26 cellular contexts compared by ENCODE assay signal in the genomic region with DNA sequence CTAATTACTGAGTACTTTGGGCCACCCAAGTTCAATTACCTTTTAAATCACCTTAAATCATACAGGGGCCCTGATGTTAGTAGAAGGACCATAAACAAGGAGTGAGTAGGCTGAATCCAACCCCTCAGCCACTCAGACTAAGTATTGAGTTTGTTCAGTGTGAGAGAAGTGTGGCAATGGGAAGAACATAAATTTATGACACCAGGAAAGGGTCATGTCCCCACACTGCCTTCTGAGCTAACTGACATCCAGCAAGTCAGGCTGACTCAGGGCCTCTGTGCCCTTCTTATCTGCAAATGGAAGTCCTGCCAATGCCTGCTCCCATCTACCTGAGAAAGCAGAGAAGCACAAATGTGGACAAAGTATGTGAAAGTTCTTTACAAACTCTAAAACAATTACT. TPM values are rescaled to one million over a fixed set of nuclear protein-coding genes. Genes with fewer than 3 reads are reported as not detected.
DNase-seq lines count a peak whose midpoint lies in the region; ATAC-seq, FAIRE-seq and TF ChIP-seq lines count a peak whose summit lies in the region.
"Had no signal": no experiment of that assay in that cellular context is flagged by ENCODE, and none has a peak within 500 bp of the region (broad histone marks: within the 10 kb centered on the region; RNA-seq: fewer than 3 reads in every experiment).

No MANE protein-coding gene starts in this region.

- no peaks in the 10 kb centered on the region for H3K27me3 Mint-ChIP-seq in astrocyte (ENCODE audit: low read depth, unreplicated experiment)
- H3K27me3 Mint-ChIP-seq in CD4-positive, alpha-beta T cell, result no peaks in the 10 kb centered on the region
- no peaks in the 10 kb centered on the region for H3K27me3 Mint-ChIP-seq in effector memory CD8-positive, alpha-beta T cell
- H3K27me3 Mint-ChIP-seq: memory B cell; naive B cell; stimulated activated memory B cell treated with anti-CD40 and anti-IgM and Interleukin-4, amounts not matched to agents 10 μg/mL and 1 μg/mL and 100 μg/mL, for 72 hours; T-helper 17 cell had no signal

- no peaks in the 10 kb centered on the region for H3K4me1 ChIP-seq in astrocyte (ENCODE audit: insufficient read depth, low read length)
- peaks cover 0 to 32% (median 16%) of the 10 kb centered on the region in 3 donors for H3K4me1 ChIP-seq in pancreas

- H3K27ac Mint-ChIP-seq in astrocyte (ENCODE audit: unreplicated experiment), result peak overlapping the region; percentile 84
- no peak overlapping the region for H3K27ac Mint-ChIP-seq in CD4-positive, alpha-beta T cell
- H3K27ac Mint-ChIP-seq in effector memory CD8-positive, alpha-beta T cell, result no peak overlapping the region
- H3K27ac Mint-ChIP-seq: CD8-positive, alpha-beta T cell; memory B cell; stimulated activated memory B cell treated with anti-CD40 and anti-IgM and Interleukin-4, amounts not matched to agents 10 μg/mL and 1 μg/mL and 100 μg/mL, for 72 hours; T-helper 17 cell had no signal

- CTCF ChIA-PET in CD4-positive, alpha-beta T cell (lab: Charles Lee), result no interaction called here

- POLR2A ChIA-PET in CD4-positive, alpha-beta T cell (lab: Charles Lee), result no interaction called here

- peak in 3 of 4 donors; percentile 25 to 61 (median 51) for ATAC-seq in pancreas
- no peak for ATAC-seq in CD4-positive, alpha-beta T cell (ENCODE audit: poor library complexity)
- no peak for ATAC-seq in effector memory CD8-positive, alpha-beta T cell (replicated peaks)
- ATAC-seq in HG03025 (IDR thresholded peaks at IDR 0.05; ENCODE audit: low FRiP score, unreplicated experiment), result no peak
- ATAC-seq: CD8-positive, alpha-beta T cell; stimulated activated memory B cell treated with anti-CD40 and anti-IgM and Interleukin-4, amounts not matched to agents 10 μg/mL and 1 μg/mL and 100 μg/mL, for 72 hours; T-helper 17 cell had no signal

- TF ChIP-seq CTCF in NB4 (IDR thresholded peaks at IDR 0.05; ENCODE audit: low read depth, low read length) (no peak), astrocyte (IDR thresholded peaks at IDR 0.05; ENCODE audit: insufficient read depth, low read depth, low read length) (no peak), pancreas (IDR thresholded peaks at IDR 0.05) (no peak)
- TF ChIP-seq CTCF in CD4-positive, alpha-beta T cell (IDR thresholded peaks at IDR 0.05), result no peak

- H3K27me3 ChIP-seq in astrocyte (ENCODE audit: insufficient read depth, low read length) (no peaks in the 10 kb centered on the region), pancreas (no peaks in the 10 kb centered on the region)
- no peaks in the 10 kb centered on the region for H3K27me3 ChIP-seq in CD4-positive, alpha-beta T cell (ENCODE audit: control insufficient read depth, insufficient read depth, low read length)
- H3K27me3 ChIP-seq: right lobe of liver, thyroid gland had no signal

- no peaks in the 10 kb centered on the region for H4K20me1 ChIP-seq in astrocyte (ENCODE audit: insufficient read depth, low read length)

- H3K36me3 ChIP-seq in astrocyte (ENCODE audit: insufficient read depth, low read length) (no peaks in the 10 kb centered on the region), pancreas (no peaks in the 10 kb centered on the region)
- H3K36me3 ChIP-seq: right lobe of liver, thyroid gland had no signal

- H3K9me3 ChIP-seq in astrocyte (ENCODE audit: insufficient read depth, low read depth, low read length), result no peaks in the 10 kb centered on the region
- no peaks in the 10 kb centered on the region for H3K9me3 ChIP-seq in pancreas
- H3K9me3 ChIP-seq in CD4-positive, alpha-beta T cell (ENCODE audit: control insufficient read depth, low read length), result no peaks in the 10 kb centered on the region
- H3K9me3 ChIP-seq: right lobe of liver, thyroid gland had no signal

- no peak for FAIRE-seq in astrocyte (lab: Jason Lieb, UNC)
- no peak for FAIRE-seq in pancreas (lab: Jason Lieb, UNC)
- FAIRE-seq: GM12892, keratinocyte had no signal

- peak; percentile 7 for DNase-seq in GDM1 (lab: John Stamatoyannopoulos, UW)
- DNase-seq in NB4 (ENCODE audit: low read depth), result peak; percentile 37
- DNase-seq in astrocyte (ENCODE audit: low read depth), result no peak
- no peak for DNase-seq in pancreas
- DNase-seq in CD4-positive, alpha-beta T cell, result no peak
- DNase-seq in effector memory CD8-positive, alpha-beta T cell, result no peak
- no peak for DNase-seq in middle frontal gyrus (ENCODE audit: extremely low spot score, low spot score)
- DNase-seq: activated CD8-positive, alpha-beta memory T cell treated with anti-CD3 and anti-CD28 coated beads, Interleukin-2, amount 50 U/mL, for 48 hours; activated effector memory CD4-positive, alpha-beta T cell treated with anti-CD3 and anti-CD28 coated beads, Interleukin-2, amount 50 U/mL, for 16 hours; amygdala; caudate nucleus; CD8-positive, alpha-beta T cell; dermis blood vessel endothelial cell; DMS79; foreskin melanocyte; naive B cell; NCI-H524; right lobe of liver; T-helper 17 cell; thyroid gland had no signal

- peaks cover 8% of the 10 kb centered on the region for H3K4me1 Mint-ChIP-seq in astrocyte (ENCODE audit: low read depth, unreplicated experiment)
- H3K4me1 Mint-ChIP-seq in CD4-positive, alpha-beta T cell (ENCODE audit: low read depth), result peaks cover 33% of the 10 kb centered on the region
- peaks cover 14 to 40% of the 10 kb centered on the region in 2 donors for H3K4me1 Mint-ChIP-seq in effector memory CD8-positive, alpha-beta T cell (ENCODE audit: low read depth in 2 of 2)

- intact Hi-C loops in pancreas (cut with DNase I), result no loop called here
- intact Hi-C loops in CD4-positive, alpha-beta T cell (cut with DNase I, micrococcal nuclease), result no loop called here

- H3K9me3 Mint-ChIP-seq in astrocyte (ENCODE audit: unreplicated experiment), result no peaks in the 10 kb centered on the region
- no peaks in the 10 kb centered on the region for H3K9me3 Mint-ChIP-seq in CD4-positive, alpha-beta T cell
- no peaks in the 10 kb centered on the region for H3K9me3 Mint-ChIP-seq in effector memory CD8-positive, alpha-beta T cell
- H3K9me3 Mint-ChIP-seq: CD8-positive, alpha-beta T cell; memory B cell; naive B cell; stimulated activated memory B cell treated with anti-CD40 and anti-IgM and Interleukin-4, amounts not matched to agents 10 μg/mL and 1 μg/mL and 100 μg/mL, for 72 hours had no signal

- no peak overlapping the region for H3K4me3 Mint-ChIP-seq in astrocyte (ENCODE audit: unreplicated experiment)
- no peak overlapping the region for H3K4me3 Mint-ChIP-seq in CD4-positive, alpha-beta T cell
- no peak overlapping the region for H3K4me3 Mint-ChIP-seq in effector memory CD8-positive, alpha-beta T cell
- H3K4me3 Mint-ChIP-seq: CD8-positive, alpha-beta T cell; memory B cell; naive B cell; stimulated activated memory B cell treated with anti-CD40 and anti-IgM and Interleukin-4, amounts not matched to agents 10 μg/mL and 1 μg/mL and 100 μg/mL, for 72 hours; T-helper 17 cell had no signal

- H3K4me2 ChIP-seq in astrocyte (ENCODE audit: low read length), result no peak overlapping the region
- H3K4me2 ChIP-seq: KMS-11 had no signal

- H3K4me3 ChIP-seq in NB4 (ENCODE audit: low read depth, low read length), result no peak overlapping the region
- no peak overlapping the region for H3K4me3 ChIP-seq in astrocyte (ENCODE audit: insufficient read depth, low read depth, low read length)
- no peak overlapping the region for H3K4me3 ChIP-seq in pancreas
- H3K4me3 ChIP-seq: right lobe of liver, thyroid gland had no signal

- H3K27ac ChIP-seq in astrocyte (ENCODE audit: low read depth, low read length) (no peak overlapping the region), pancreas (no peak overlapping the region)
- no peak overlapping the region for H3K27ac ChIP-seq in CD4-positive, alpha-beta T cell (ENCODE audit: low read depth, low read length)
- H3K27ac ChIP-seq: KMS-11, right lobe of liver had no signal

- H3K9ac ChIP-seq in astrocyte (ENCODE audit: low read length), result no peak overlapping the region
- H3K9ac ChIP-seq: KMS-11 had no signal

- H3K36me3 Mint-ChIP-seq in astrocyte (ENCODE audit: low read depth, unreplicated experiment), result no peaks in the 10 kb centered on the region
- no peaks in the 10 kb centered on the region for H3K36me3 Mint-ChIP-seq in CD4-positive, alpha-beta T cell (ENCODE audit: low read depth)
- H3K36me3 Mint-ChIP-seq in effector memory CD8-positive, alpha-beta T cell (ENCODE audit: insufficient read depth), result no peaks in the 10 kb centered on the region
- H3K36me3 Mint-ChIP-seq: naive B cell had no signal

- no peak for TF ChIP-seq POLR2A in NB4 (IDR thresholded peaks at IDR 0.05; ENCODE audit: extremely low read depth, insufficient read length)

- no peak overlapping the region for H2AFZ ChIP-seq in astrocyte (ENCODE audit: low read depth, low read length)

- peaks cover 8% of the 10 kb centered on the region for H3K79me2 ChIP-seq in astrocyte (ENCODE audit: insufficient read depth, low read length)

RNA-seq across cellular contexts. Expression of a gene that starts 12.9 kb away (rescaled TPM):
- 7.9 and 9.1 TPM in 2 replicates for total RNA-seq in astrocyte
- 10 to 100 TPM in 1 of 6 donors, 1 to 10 TPM in 5; 4.6 to 10.2 (median 5.4) TPM for total RNA-seq in pancreas
- 1 to 10 TPM; 3.0 to 5.6 TPM for polyA plus RNA-seq in pancreas
- 10 to 100 TPM; 11.3 to 11.6 TPM for total RNA-seq in CD4-positive, alpha-beta T cell

Comparison
In these comparisons a context has a peak if more than half of its experiments do, and no peak if none do; other contexts are left out.
1. DNase-seq: peak in GDM1 (single experiment) and NB4 (single experiment); none in astrocyte (single experiment), pancreas (0 of 6), CD4-positive, alpha-beta T cell (0 of 10), effector memory CD8-positive, alpha-beta T cell (0 of 3) and middle frontal gyrus (single experiment).
2. ATAC-seq: peak in pancreas (3 of 4); none in CD4-positive, alpha-beta T cell (single experiment), effector memory CD8-positive, alpha-beta T cell (single experiment) and HG03025 (single experiment).